8 cellular contexts compared by ENCODE assay signal in the genomic region with DNA sequence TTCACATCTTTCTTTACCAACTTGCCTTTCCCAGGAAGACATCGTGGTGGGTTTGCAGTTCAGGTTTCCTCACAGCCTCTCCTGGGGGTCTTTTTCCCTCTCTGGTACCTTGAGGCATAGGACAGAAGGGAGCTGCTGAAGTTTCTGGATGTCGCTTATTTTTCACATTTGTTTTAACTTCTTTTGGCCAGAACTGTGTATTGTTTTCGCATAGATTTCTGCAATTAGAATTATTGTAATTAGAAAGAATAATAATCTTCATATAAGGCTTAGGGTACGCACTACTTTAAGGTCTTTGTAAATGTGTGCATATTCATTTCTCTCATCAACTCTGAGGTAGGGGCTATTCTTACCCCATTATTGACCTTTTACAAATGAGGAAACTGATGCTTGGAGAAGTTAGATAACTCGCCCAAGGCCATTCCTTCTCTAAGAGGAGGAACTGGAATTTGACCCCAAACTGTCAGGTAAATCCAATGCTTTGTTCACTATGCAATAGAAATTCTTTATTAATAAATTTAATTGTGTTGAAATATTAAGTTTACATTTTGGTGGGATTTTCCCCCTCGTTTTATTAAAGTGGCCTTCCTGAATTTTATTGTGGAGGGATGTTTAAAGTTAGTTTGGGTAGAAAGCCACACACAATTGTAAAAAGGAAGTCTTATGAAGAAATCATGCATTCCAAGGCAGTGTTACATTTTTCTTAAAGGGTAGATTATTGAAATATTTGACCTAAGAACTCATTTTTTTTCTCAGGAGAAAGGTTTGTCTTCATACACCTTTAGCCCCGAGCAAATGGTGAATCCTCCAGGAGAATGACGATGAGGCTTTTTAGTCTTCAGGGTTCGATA. TPM values are rescaled to one million over a fixed set of nuclear protein-coding genes. Genes with fewer than 3 reads are reported as not detected.
DNase-seq lines count a peak whose midpoint lies in the region; ATAC-seq and TF ChIP-seq lines count a peak whose summit lies in the region.

No MANE protein-coding gene starts in this region.

- no peak overlapping the region for H3K27ac ChIP-seq in OCI-LY7 (ENCODE audit: low read depth, low read length, poor library complexity, severe bottlenecking)

- H3K9me3 Mint-ChIP-seq in progenitor cell of endocrine pancreas (ENCODE audit: low read depth), result no peaks in the 10 kb centered on the region

- H3K4me3 ChIP-seq in OCI-LY7 (ENCODE audit: low read depth, low read length, poor library complexity, severe bottlenecking) (peak overlapping the region; percentile 74), epithelial cell of esophagus (ENCODE audit: low read length) (peak overlapping the region; percentile 71)

- ATAC-seq in HG02885 (IDR thresholded peaks at IDR 0.05; ENCODE audit: poor library complexity, unreplicated experiment) (no peak), HG03378 (IDR thresholded peaks at IDR 0.05; ENCODE audit: unreplicated experiment) (no peak)

- peak; percentile 61 for DNase-seq in EL
- DNase-seq in OCI-LY7 (ENCODE audit: low spot score), result no peak
- DNase-seq in epithelial cell of esophagus (ENCODE audit: low read depth), result no peak
- no peak for DNase-seq in progenitor cell of endocrine pancreas (ENCODE audit: low spot score, unreplicated experiment)
- no peak for DNase-seq in central memory CD4-positive, alpha-beta T cell
- DNase-seq in T-helper 9 cell, result no peak

- TF ChIP-seq CTCF in OCI-LY7 (conservative IDR thresholded peaks at IDR 0.05; ENCODE audit: low read length), result no peak
- no peak for TF ChIP-seq CTCF in epithelial cell of esophagus (IDR thresholded peaks at IDR 0.05; ENCODE audit: insufficient read depth, low read depth, low read length, missing control alignments)
- no peak for TF ChIP-seq CTCF in progenitor cell of endocrine pancreas (IDR thresholded peaks at IDR 0.05; ENCODE audit: unreplicated experiment)

- H3K4me2 ChIP-seq in OCI-LY7 (ENCODE audit: low read length), result peak overlapping the region; percentile 92

- BruUV-seq in OCI-LY7 (replicated peaks; lab: Mats Ljungman, UMichigan), result TSS peak; percentile 51

- no peaks in the 10 kb centered on the region for H3K9me3 ChIP-seq in OCI-LY7 (ENCODE audit: low read length)

- peak overlapping the region; percentile 79 for H3K4me3 Mint-ChIP-seq in progenitor cell of endocrine pancreas (ENCODE audit: low read depth)

- H3K9me2 ChIP-seq in OCI-LY7 (ENCODE audit: insufficient read depth, low read length), result no peaks in the 10 kb centered on the region

- H3K4me1 ChIP-seq in OCI-LY7 (ENCODE audit: insufficient read depth, low read length, poor library complexity, severe bottlenecking), result peaks cover 59% of the 10 kb centered on the region

- intact Hi-C loops in OCI-LY7 (cut with micrococcal nuclease; ENCODE audit: unreplicated experiment), result loop anchor here (10.0 kb wide), 2 partner anchors 830 to 1170 kb away; a partner anchor contains a TSS

- no peaks in the 10 kb centered on the region for H3K79me2 ChIP-seq in OCI-LY7 (ENCODE audit: insufficient read depth, low read depth, low read length)

- H4K20me1 ChIP-seq in OCI-LY7 (ENCODE audit: insufficient read depth, low read length), result peaks cover 5% of the 10 kb centered on the region; the same call in 1 of the 2 replicates

- H3K27ac Mint-ChIP-seq in progenitor cell of endocrine pancreas, result peak overlapping the region; percentile 93

- CTCF ChIA-PET in OCI-LY7 (lab: Charles Lee; ENCODE audit: unreplicated experiment), result interaction anchor here (0.6 kb wide), 1 partner anchor 1774 kb away, joined by 3 read pairs; no protein-coding TSS in a partner anchor

- peaks cover 21% of the 10 kb centered on the region for H3K4me1 Mint-ChIP-seq in progenitor cell of endocrine pancreas (ENCODE audit: low read depth)

- H2AFZ ChIP-seq in OCI-LY7 (ENCODE audit: low read length), result no peak overlapping the region

- no peaks in the 10 kb centered on the region for H3K36me3 Mint-ChIP-seq in progenitor cell of endocrine pancreas (ENCODE audit: insufficient read depth)

- POLR2A ChIA-PET in OCI-LY7 (lab: Charles Lee), result interaction anchor here (0.7 kb wide), 1 partner anchor 1106 kb away, joined by 3 read pairs; no protein-coding TSS in a partner anchor

- H3K27me3 Mint-ChIP-seq in progenitor cell of endocrine pancreas, result no peaks in the 10 kb centered on the region

- H3K36me3 ChIP-seq in OCI-LY7 (ENCODE audit: insufficient read depth, low read length), result no peaks in the 10 kb centered on the region

RNA-seq across cellular contexts. Expression of a gene that starts 12.1 kb away (rescaled TPM):
- 66.2 and 70.5 TPM in 2 replicates for total RNA-seq in OCI-LY7 (2014; rRNA removed; shearing (Covaris generic))
- 93.5 and 107 TPM in 2 replicates for total RNA-seq in OCI-LY7 (2022)
- 216 and 224 TPM in 2 replicates for total RNA-seq in progenitor cell of endocrine pancreas
